Comparison of ENCODE assay signal across 8 cellular contexts in the genomic region with DNA sequence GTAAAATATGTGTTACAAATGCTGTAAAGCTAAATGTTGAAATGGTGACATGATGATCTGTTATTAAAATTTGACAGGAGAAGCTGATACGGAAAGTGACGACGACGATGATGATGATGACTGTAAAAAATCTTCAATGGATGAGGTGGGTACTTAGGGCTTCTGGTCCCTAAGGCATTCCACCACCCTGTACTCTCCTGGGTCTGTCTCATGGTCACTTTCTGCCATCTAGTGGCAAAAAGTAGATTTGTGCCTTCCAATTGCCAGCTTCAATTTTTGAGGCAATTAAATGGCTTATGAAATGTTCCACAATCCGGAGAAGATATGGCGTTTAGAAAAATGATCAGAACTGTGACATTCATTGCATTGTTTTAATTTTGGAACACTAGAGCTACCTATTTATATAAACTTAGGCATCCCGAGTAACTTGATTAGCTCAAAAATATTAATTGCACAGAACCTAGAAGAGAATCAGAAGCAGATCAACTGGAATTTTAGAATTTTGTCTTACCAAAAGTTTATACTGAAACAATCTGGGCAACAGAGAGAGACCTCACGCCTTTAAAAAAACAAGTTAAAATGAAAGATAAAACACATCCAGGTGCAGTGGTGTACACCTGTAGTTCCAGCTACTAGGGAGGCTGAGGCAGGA.
A peak's percentile ranks its signal among the peaks of the same experiment; 100 is the strongest.
DNase-seq lines count a peak whose midpoint lies in the region; ATAC-seq and TF ChIP-seq lines count a peak whose summit lies in the region.

No MANE protein-coding gene starts in this region.

- peak; percentile 74 for ATAC-seq in HG02759 (IDR thresholded peaks at IDR 0.05; ENCODE audit: unreplicated experiment)
- no peak for ATAC-seq in GM21737 (IDR thresholded peaks at IDR 0.05; ENCODE audit: unreplicated experiment)

- in situ Hi-C loops in ACHN (cut with HindIII; ENCODE audit: low pct_ligation_motif_present, low pct_unique_long_range_greater_than_20kb, low sequenced_read_pairs) = loop anchor here (25.0 kb wide), 1 partner anchor 585 kb away; a partner anchor contains a TSS

- DNase-seq in ACHN (peak; percentile 70), GM06990 (ENCODE audit: extremely low read depth, insufficient read length) (no peak), NCI-H1417 treated with DMSO at 0.1 percent for 48 hours (lab: John Stamatoyannopoulos, UW) (peak; percentile 14), SKM-1 treated with dmso at 0.1 percent for 144 hours (lab: John Stamatoyannopoulos, UW; ENCODE audit: unreplicated experiment) (peak; percentile 30), epithelial cell of proximal tubule (ENCODE audit: low read depth) (peak; percentile 27), mucosa of gallbladder (ENCODE audit: low spot score) (peak; percentile 35)

- H3K36me3 ChIP-seq in GM06990 (ENCODE audit: control insufficient read depth, insufficient read depth, low read length) = no peaks in the 10 kb centered on the region

- TF ChIP-seq CTCF in GM06990 (IDR thresholded peaks at IDR 0.05; ENCODE audit: insufficient read depth, low read length, poor library complexity, severe bottlenecking) = peak; percentile 71
- TF ChIP-seq CTCF in epithelial cell of proximal tubule (conservative IDR thresholded peaks at IDR 0.05; ENCODE audit: low read depth, low read length) = peak; percentile 87

- no peaks in the 10 kb centered on the region; the same call in 1 of the 2 replicates for H3K27me3 ChIP-seq in GM06990 (replicated peaks; ENCODE audit: control insufficient read depth, insufficient read depth, low read length)

- no peak overlapping the region for H3K4me3 ChIP-seq in GM06990 (replicated peaks; ENCODE audit: low read depth, low read length)
- H3K4me3 ChIP-seq in epithelial cell of proximal tubule (ENCODE audit: low read depth, low read length) = no peak overlapping the region
